18 cellular contexts compared by ENCODE assay signal in genomic region chr14:97336179-97336578, GRCh38.
"Had no signal": no experiment of that assay in that cellular context is flagged by ENCODE, and none has a peak within 500 bp of the region (broad histone marks: within the 10 kb centered on the region; RNA-seq: fewer than 3 reads in every experiment).

No MANE protein-coding gene starts in this region.

- ATAC-seq: activated T-cell treated with anti-CD3 and anti-CD28 coated beads, Interleukin-2, amount 50 U/mL, for 72 hours; gastroesophageal sphincter; heart right ventricle; mucosa of descending colon; sciatic nerve; stimulated activated naive B cell treated with anti-CD40 and anti-IgM and Interleukin-4, amounts not matched to agents 10 μg/mL and 1 μg/mL and 100 μg/mL, for 72 hours had no signal

- DNase-seq: activated CD4-positive, alpha-beta T cell treated with anti-CD3 and anti-CD28 coated beads, Interleukin-2, amount 10 ng/mL, durations not matched to agents 24 days and 14 days; activated effector memory CD4-positive, alpha-beta T cell treated with anti-CD3 and anti-CD28 coated beads, Interleukin-2, amount 50 U/mL, for 16 hours; activated T-cell treated with anti-CD3 and anti-CD28 coated beads, Interleukin-2, amount 50 U/mL, for 72 hours; aorta; brain microvascular endothelial cell; effector CD4-positive, alpha-beta T cell; heart right ventricle; kidney glomerular epithelial cell; mesenchymal stem cell; mucosa of descending colon; naive B cell; ovary; stimulated activated CD4-positive, alpha-beta T cell treated with anti-CD3 and anti-CD28 coated beads, Interleukin-4, amount 100 ng/mL, for 4 hours; stimulated activated naive B cell treated with anti-CD40 and anti-IgM and Interleukin-4, amounts not matched to agents 10 μg/mL and 1 μg/mL and 100 μg/mL, for 72 hours; tibial artery had no signal

- H3K27ac Mint-ChIP-seq: activated CD4-positive, alpha-beta T cell treated with anti-CD3 and anti-CD28 coated beads, Interleukin-2, amount 10 ng/mL, durations not matched to agents 24 days and 14 days; activated T-cell treated with anti-CD3 and anti-CD28 coated beads, Interleukin-2, amount 50 U/mL, for 72 hours; naive B cell; stimulated activated naive B cell treated with anti-CD40 and anti-IgM and Interleukin-4, amounts not matched to agents 10 μg/mL and 1 μg/mL and 100 μg/mL, for 72 hours; T-helper 1 cell treated with Interleukin-12 subunit alpha and Interleukin-12 subunit beta and Interleukin-4 antibody, amounts not matched to agents 30 μg/mL and 1 μg/mL, for 36 hours had no signal

- H3K4me3 Mint-ChIP-seq: activated CD4-positive, alpha-beta T cell treated with anti-CD3 and anti-CD28 coated beads, Interleukin-2, amount 10 ng/mL, durations not matched to agents 24 days and 14 days; activated T-cell treated with anti-CD3 and anti-CD28 coated beads, Interleukin-2, amount 50 U/mL, for 72 hours; stimulated activated naive B cell treated with anti-CD40 and anti-IgM and Interleukin-4, amounts not matched to agents 10 μg/mL and 1 μg/mL and 100 μg/mL, for 72 hours; T-helper 1 cell treated with Interleukin-12 subunit alpha and Interleukin-12 subunit beta and Interleukin-4 antibody, amounts not matched to agents 30 μg/mL and 1 μg/mL, for 36 hours had no signal

- H3K36me3 Mint-ChIP-seq: naive B cell; stimulated activated naive B cell treated with anti-CD40 and anti-IgM and Interleukin-4, amounts not matched to agents 10 μg/mL and 1 μg/mL and 100 μg/mL, for 72 hours had no signal

- H3K27me3 Mint-ChIP-seq: activated CD4-positive, alpha-beta T cell treated with anti-CD3 and anti-CD28 coated beads, Interleukin-2, amount 10 ng/mL, durations not matched to agents 24 days and 14 days had no signal
